Comparison of ENCODE assay signal across 18 cellular contexts in genomic region chr5:172644229-172644628, GRCh38. TPM values are rescaled to one million over a fixed set of nuclear protein-coding genes. Genes with fewer than 3 reads are reported as not detected.
A peak's percentile ranks its signal among the peaks of the same experiment; 100 is the strongest.
DNase-seq lines count a peak whose midpoint lies in the region; ATAC-seq, FAIRE-seq and TF ChIP-seq lines count a peak whose summit lies in the region.
"Had no signal": no experiment of that assay in that cellular context is flagged by ENCODE, and none has a peak within 500 bp of the region (broad histone marks: within the 10 kb centered on the region; RNA-seq: fewer than 3 reads in every experiment).

No MANE protein-coding gene starts in this region.

- intact Hi-C loops in breast epithelium (cut with DNase I; ENCODE audit: low total_unique reads): no loop called here
- intact Hi-C loops in MCF 10A (cut with micrococcal nuclease): no loop called here
- intact Hi-C loops in esophagus muscularis mucosa (cut with DNase I): loop anchor here (10.0 kb wide), 1 partner anchor 89 kb away; no protein-coding TSS in a partner anchor
- intact Hi-C loops in posterior vena cava (cut with DNase I): loop anchor here (5.0 to 10.0 kb wide), 4 partner anchors 51 to 162 kb away; no protein-coding TSS in a partner anchor
- intact Hi-C loops in uterus (cut with DNase I; ENCODE audit: low total_unique reads): loop anchor here (10.0 kb wide), 1 partner anchor 79 kb away; no protein-coding TSS in a partner anchor
- intact Hi-C loops in left lung (cut with DNase I): no loop called here

- H3K36me3 ChIP-seq in breast epithelium: no peaks in the 10 kb centered on the region
- peaks cover 0 to 9% (median 4%) of the 10 kb centered on the region in 4 donors for H3K36me3 ChIP-seq in esophagus muscularis mucosa
- H3K36me3 ChIP-seq in uterus: no peaks in the 10 kb centered on the region
- H3K36me3 ChIP-seq in left lung: no peaks in the 10 kb centered on the region

- WGBS in esophagus muscularis mucosa: 30% methylated on average over 6 of the region's 6 CpGs

- POLR2A ChIA-PET in MCF 10A (lab: Yijun Ruan, JAX): no interaction called here

- no peaks in the 10 kb centered on the region for H3K27me3 Mint-ChIP-seq in MCF 10A (ENCODE audit: insufficient read depth, unreplicated experiment)

- H3K4me1 Mint-ChIP-seq in MCF 10A (ENCODE audit: insufficient read depth, unreplicated experiment): peaks cover 36% of the 10 kb centered on the region
- H3K4me1 Mint-ChIP-seq: activated T-helper 17 cell treated with anti-CD3 and anti-CD28 coated beads, Interleukin-2, amount 50 U/mL, for 72 hours had no signal

- no peak for TF ChIP-seq POLR2A in breast epithelium (IDR thresholded peaks at IDR 0.05)
- no peak for TF ChIP-seq POLR2A in esophagus muscularis mucosa (IDR thresholded peaks at IDR 0.05; ENCODE audit: low read depth)
- TF ChIP-seq POLR2A in uterus (IDR thresholded peaks at IDR 0.05): no peak

- CTCF ChIA-PET in MCF 10A (lab: Yijun Ruan, JAX): interaction anchor here (0.5 to 6.2 kb wide), 6 partner anchors 15 to 340 kb away, joined by 3 to 49 read pairs (median 3); no protein-coding TSS in a partner anchor

- DNase-seq in breast epithelium (ENCODE audit: low spot score in 2 of 2) (no peak), MCF 10A (ENCODE audit: unreplicated experiment) (no peak), esophagus muscularis mucosa (ENCODE audit: extremely low spot score) (no peak), posterior vena cava (ENCODE audit: low spot score) (peak; percentile 18), uterus (no peak), RCC 7860 (ENCODE audit: low spot score) (no peak), left lung (no peak)
- no peak for DNase-seq in stimulated activated CD4-positive, alpha-beta T cell treated with anti-CD3 and anti-CD28 coated beads, Interleukin-12 subunit alpha, Interleukin-12 subunit beta, amount 100 ng/mL, for 4 hours
- DNase-seq: activated naive CD8-positive, alpha-beta T cell treated with anti-CD3 and anti-CD28 coated beads, Interleukin-2, amount 10 ng/mL, durations not matched to agents 7 days and 5 days; CD4-positive, CD25-positive, alpha-beta regulatory T cell; DMS53; effector memory CD8-positive, alpha-beta T cell; NCI-H526 treated with DMSO at 0.1 percent for 48 hours; T-helper 9 cell had no signal

- no peak for TF ChIP-seq EP300 in esophagus muscularis mucosa (IDR thresholded peaks at IDR 0.05)

- BruUV-seq in MCF 10A (replicated peaks; lab: Mats Ljungman, UMichigan): no TSS peak

- H3K4me1 ChIP-seq in breast epithelium: peaks cover 0 to 5% of the 10 kb centered on the region in 2 donors
- H3K4me1 ChIP-seq in esophagus muscularis mucosa: peaks cover 47 to 93% (median 87%) of the 10 kb centered on the region in 4 donors
- peaks cover 4 to 28% of the 10 kb centered on the region in 2 donors for H3K4me1 ChIP-seq in uterus
- peaks cover 16 to 69% of the 10 kb centered on the region in 2 donors for H3K4me1 ChIP-seq in left lung

- no peak overlapping the region for H3K4me3 Mint-ChIP-seq in MCF 10A (ENCODE audit: unreplicated experiment)
- H3K4me3 Mint-ChIP-seq: activated naive CD8-positive, alpha-beta T cell treated with anti-CD3 and anti-CD28 coated beads, Interleukin-2, amount 10 ng/mL, durations not matched to agents 7 days and 5 days; activated T-helper 17 cell treated with anti-CD3 and anti-CD28 coated beads, Interleukin-2, amount 50 U/mL, for 72 hours; effector memory CD8-positive, alpha-beta T cell had no signal

- H3K9me3 Mint-ChIP-seq in MCF 10A (ENCODE audit: unreplicated experiment): no peaks in the 10 kb centered on the region
- H3K9me3 Mint-ChIP-seq: activated naive CD8-positive, alpha-beta T cell treated with anti-CD3 and anti-CD28 coated beads, Interleukin-2, amount 10 ng/mL, durations not matched to agents 7 days and 5 days; activated T-helper 17 cell treated with anti-CD3 and anti-CD28 coated beads, Interleukin-2, amount 50 U/mL, for 72 hours; effector memory CD8-positive, alpha-beta T cell had no signal

- H3K27ac Mint-ChIP-seq in MCF 10A (ENCODE audit: low read depth, unreplicated experiment): no peak overlapping the region
- H3K27ac Mint-ChIP-seq: activated naive CD8-positive, alpha-beta T cell treated with anti-CD3 and anti-CD28 coated beads, Interleukin-2, amount 10 ng/mL, durations not matched to agents 7 days and 5 days; activated T-helper 17 cell treated with anti-CD3 and anti-CD28 coated beads, Interleukin-2, amount 50 U/mL, for 72 hours; effector memory CD8-positive, alpha-beta T cell had no signal

- H3K36me3 Mint-ChIP-seq in MCF 10A (ENCODE audit: insufficient read depth, unreplicated experiment): peaks cover 13% of the 10 kb centered on the region
- H3K36me3 Mint-ChIP-seq: CD4-positive, CD25-positive, alpha-beta regulatory T cell had no signal

- H3K9me3 ChIP-seq in breast epithelium: no peaks in the 10 kb centered on the region
- H3K9me3 ChIP-seq in esophagus muscularis mucosa: no peaks in the 10 kb centered on the region
- no peaks in the 10 kb centered on the region for H3K9me3 ChIP-seq in uterus
- no peaks in the 10 kb centered on the region for H3K9me3 ChIP-seq in left lung

- peak overlapping the region; percentile 65 to 73 (median 73) for H3K4me3 ChIP-seq in breast epithelium
- H3K4me3 ChIP-seq in esophagus muscularis mucosa: peak overlapping the region; percentile 68 to 98 (median 92)
- peak overlapping the region in 1 of 2 donors; percentile 92 for H3K4me3 ChIP-seq in uterus
- no peak overlapping the region for H3K4me3 ChIP-seq in left lung
- H3K4me3 ChIP-seq: SK-N-MC had no signal

- ATAC-seq in left lung: no peak
- ATAC-seq: activated CD4-positive, CD25-positive, alpha-beta regulatory T cell treated with anti-CD3 and anti-CD28 coated beads, Interleukin-2, amount 50 U/mL, for 24 hours; activated T-helper 17 cell treated with anti-CD3 and anti-CD28 coated beads, Interleukin-2, amount 50 U/mL, for 72 hours; effector memory CD8-positive, alpha-beta T cell had no signal

- H3K27ac ChIP-seq in breast epithelium (no peak overlapping the region), esophagus muscularis mucosa (replicated peaks in 1 of 4) (peak overlapping the region; percentile 83 to 96 (median 94)), uterus (peak overlapping the region; percentile 85 to 98), left lung (no peak overlapping the region)
- H3K27ac ChIP-seq: KMS-11, SK-N-MC had no signal

- H3K27me3 ChIP-seq in breast epithelium: no peaks in the 10 kb centered on the region
- H3K27me3 ChIP-seq in esophagus muscularis mucosa: no peaks in the 10 kb centered on the region
- H3K27me3 ChIP-seq in uterus: no peaks in the 10 kb centered on the region
- peaks cover 0 to 43% of the 10 kb centered on the region in 2 donors for H3K27me3 ChIP-seq in left lung

- TF ChIP-seq CTCF in breast epithelium (IDR thresholded peaks at IDR 0.05) (no peak), MCF 10A (IDR thresholded peaks at IDR 0.05; ENCODE audit: unreplicated experiment) (no peak), esophagus muscularis mucosa (IDR thresholded peaks at IDR 0.05) (no peak), uterus (IDR thresholded peaks at IDR 0.05) (no peak), left lung (IDR thresholded peaks at IDR 0.05) (no peak)

- FAIRE-seq in RCC 7860 (lab: Jason Lieb, UNC): no peak

RNA-seq across cellular contexts. Expression of gene NEURL1B, which starts 3.2 kb away (rescaled TPM):
- total RNA-seq in breast epithelium: 10 to 100 TPM in 1 of 3 donors, 1 to 10 TPM in 2; 6.3 to 17.0 (median 9.9) TPM
- total RNA-seq in MCF 10A (2022): 4.8 and 7.6 TPM in 2 replicates
- 10 to 100 TPM; 34.1 to 87.1 (median 60.2) TPM for total RNA-seq in esophagus muscularis mucosa
- 10 to 100 TPM; 32.9 to 38.6 TPM for total RNA-seq in posterior vena cava
- total RNA-seq in uterus: 100 to 1,000 TPM in 1 of 4 donors, 10 to 100 TPM in 3; 51.1 to 136 (median 74.1) TPM
- total RNA-seq in left lung: 10 to 100 TPM; 11.8 to 22.0 TPM

Comparison
In these comparisons a context has a peak if more than half of its experiments do, and no peak if none do; other contexts are left out.
1. H3K27ac ChIP-seq: peak in esophagus muscularis mucosa (4 of 4) and uterus (2 of 2); none in breast epithelium (0 of 2) and left lung (0 of 2).
2. H3K4me3 ChIP-seq: peak in breast epithelium (3 of 3) and esophagus muscularis mucosa (4 of 4); none in left lung (0 of 2).
3. intact Hi-C loops: an anchor here in esophagus muscularis mucosa (10.0 kb wide), posterior vena cava (5.0 to 10.0 kb wide) and uterus (10.0 kb wide); none called in breast epithelium, MCF 10A and left lung.